12 cellular contexts compared by ENCODE assay signal in the genomic region with DNA sequence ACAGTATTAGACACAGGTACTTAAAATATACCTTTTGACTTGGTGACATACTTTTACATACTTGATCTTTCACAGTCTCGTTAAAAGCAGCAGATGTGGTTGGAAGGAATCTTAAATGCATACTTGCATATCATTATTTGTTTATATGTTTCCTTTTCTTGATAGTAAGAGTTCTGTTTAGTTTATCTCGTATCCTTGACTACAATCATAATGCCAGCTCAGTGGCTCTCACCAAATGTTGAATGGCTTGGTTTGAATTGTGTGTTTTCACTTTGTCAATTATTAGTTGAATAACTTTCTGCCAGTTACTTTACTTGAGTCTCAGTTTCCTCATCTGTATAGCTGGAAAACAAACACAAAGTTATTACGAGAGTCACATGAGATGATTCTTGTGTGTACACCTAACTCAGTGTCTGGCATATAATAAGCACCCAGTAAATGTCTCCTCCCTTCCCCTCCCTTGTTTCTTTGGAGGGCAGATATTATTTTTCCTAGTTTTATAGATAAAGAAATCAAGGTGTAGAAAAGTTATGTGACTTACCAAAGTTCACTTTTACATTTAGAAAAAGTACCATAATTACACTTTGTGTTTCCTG.
"Had no signal": no experiment of that assay in that cellular context is flagged by ENCODE, and none has a peak within 500 bp of the region (broad histone marks: within the 10 kb centered on the region; RNA-seq: fewer than 3 reads in every experiment).

No MANE protein-coding gene starts in this region.

- H3K27me3 Mint-ChIP-seq: activated CD4-positive, alpha-beta memory T cell treated with anti-CD3 and anti-CD28 coated beads for 36 hours; naive B cell; stimulated activated memory B cell treated with anti-CD40 and anti-IgM and Interleukin-4, amounts not matched to agents 10 μg/mL and 1 μg/mL and 100 μg/mL, for 72 hours had no signal

- H3K27me3 ChIP-seq: gastroesophageal sphincter had no signal

- H3K4me1 Mint-ChIP-seq: naive B cell; stimulated activated memory B cell treated with anti-CD40 and anti-IgM and Interleukin-4, amounts not matched to agents 10 μg/mL and 1 μg/mL and 100 μg/mL, for 72 hours had no signal

- H3K27ac Mint-ChIP-seq: activated CD4-positive, alpha-beta memory T cell treated with anti-CD3 and anti-CD28 coated beads for 36 hours; activated naive CD4-positive, alpha-beta T cell treated with anti-CD3 and anti-CD28 coated beads, Interleukin-2, amount 50 U/mL, for 72 hours; mesothelial cell of epicardium; naive B cell; stimulated activated memory B cell treated with anti-CD40 and anti-IgM and Interleukin-4, amounts not matched to agents 10 μg/mL and 1 μg/mL and 100 μg/mL, for 72 hours had no signal

- H3K4me3 ChIP-seq: gastroesophageal sphincter had no signal

- DNase-seq: activated CD4-positive, alpha-beta memory T cell treated with anti-CD3 and anti-CD28 coated beads for 36 hours; activated CD4-positive, alpha-beta T cell treated with anti-CD3 and anti-CD28 coated beads for 1 hour; activated effector memory CD4-positive, alpha-beta T cell treated with anti-CD3 and anti-CD28 coated beads, Interleukin-2, amount 50 U/mL, for 16 hours; activated T-cell treated with anti-CD3 and anti-CD28 coated beads, Interleukin-2, amount 50 U/mL, for 4 hours; effector CD4-positive, alpha-beta T cell; naive B cell; T-helper 9 cell had no signal

- ATAC-seq: activated naive CD4-positive, alpha-beta T cell treated with anti-CD3 and anti-CD28 coated beads, Interleukin-2, amount 50 U/mL, for 72 hours; activated T-cell treated with anti-CD3 and anti-CD28 coated beads, Interleukin-2, amount 50 U/mL, for 4 hours; gastroesophageal sphincter; stimulated activated memory B cell treated with anti-CD40 and anti-IgM and Interleukin-4, amounts not matched to agents 10 μg/mL and 1 μg/mL and 100 μg/mL, for 72 hours had no signal

- H3K4me3 Mint-ChIP-seq: activated CD4-positive, alpha-beta memory T cell treated with anti-CD3 and anti-CD28 coated beads for 36 hours; activated T-cell treated with anti-CD3 and anti-CD28 coated beads, Interleukin-2, amount 50 U/mL, for 4 hours; mesothelial cell of epicardium; naive B cell; stimulated activated memory B cell treated with anti-CD40 and anti-IgM and Interleukin-4, amounts not matched to agents 10 μg/mL and 1 μg/mL and 100 μg/mL, for 72 hours had no signal

- H3K36me3 Mint-ChIP-seq: activated CD4-positive, alpha-beta memory T cell treated with anti-CD3 and anti-CD28 coated beads for 36 hours; activated naive CD4-positive, alpha-beta T cell treated with anti-CD3 and anti-CD28 coated beads, Interleukin-2, amount 50 U/mL, for 72 hours; naive B cell; stimulated activated memory B cell treated with anti-CD40 and anti-IgM and Interleukin-4, amounts not matched to agents 10 μg/mL and 1 μg/mL and 100 μg/mL, for 72 hours had no signal

- H3K27ac ChIP-seq: gastroesophageal sphincter, parathyroid adenoma had no signal

- H3K4me1 ChIP-seq: gastroesophageal sphincter, parathyroid adenoma had no signal

- H3K36me3 ChIP-seq: gastroesophageal sphincter had no signal

- H3K9me3 ChIP-seq: gastroesophageal sphincter had no signal

- H3K9me3 Mint-ChIP-seq: activated T-cell treated with anti-CD3 and anti-CD28 coated beads, Interleukin-2, amount 50 U/mL, for 4 hours; stimulated activated memory B cell treated with anti-CD40 and anti-IgM and Interleukin-4, amounts not matched to agents 10 μg/mL and 1 μg/mL and 100 μg/mL, for 72 hours had no signal
